In the genomic region with DNA sequence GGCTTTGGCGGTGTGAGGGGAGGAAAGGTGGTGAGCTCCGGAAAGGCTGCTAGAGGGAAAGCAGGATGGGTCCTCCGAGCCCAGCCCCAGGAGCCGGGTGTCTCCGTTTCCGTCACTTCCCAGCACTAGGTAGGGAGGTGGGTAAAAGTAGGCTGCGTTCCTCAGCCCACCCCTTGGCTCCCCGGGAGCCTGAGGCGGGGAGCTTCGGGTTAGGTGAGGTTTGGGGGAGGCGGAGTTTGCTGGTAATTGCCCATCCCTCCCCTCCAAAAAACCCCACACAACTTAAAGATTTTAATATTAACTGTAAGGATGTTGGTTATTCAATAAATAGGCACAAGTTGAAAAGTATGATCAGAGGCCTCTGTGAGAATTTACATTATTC, we compare ENCODE assay signal across 8 cellular contexts.
DNase-seq lines count a peak whose midpoint lies in the region; ATAC-seq and TF ChIP-seq lines count a peak whose summit lies in the region.

No MANE protein-coding gene starts in this region.

- peak overlapping the region; percentile 76 for H3K4me3 ChIP-seq in endocrine pancreas (ENCODE audit: control insufficient read depth, insufficient read depth, low read length)
- peak overlapping the region; percentile 97 for H3K4me3 ChIP-seq in parathyroid adenoma (ENCODE audit: low read depth, low read length)

- H3K36me3 ChIP-seq in KOPT-K1 (ENCODE audit: insufficient read depth, low read length) (peaks cover 19% of the 10 kb centered on the region), endocrine pancreas (ENCODE audit: control insufficient read depth, insufficient read depth, low read length) (no peaks in the 10 kb centered on the region), parathyroid adenoma (ENCODE audit: control insufficient read depth, insufficient read depth, low read length) (no peaks in the 10 kb centered on the region)

- DNase-seq in GM10266 (ENCODE audit: extremely low spot score) (peak; percentile 20), NCI-H2081 treated with DMSO at 0.1 percent for 48 hours (lab: John Stamatoyannopoulos, UW) (no peak), GOT3 (lab: John Stamatoyannopoulos, UW) (no peak), T1000 (lab: John Stamatoyannopoulos, UW) (no peak)

- peak overlapping the region; percentile 76 for H2AFZ ChIP-seq in parathyroid adenoma

- H3K4me1 ChIP-seq in endocrine pancreas (ENCODE audit: control insufficient read depth, insufficient read depth, low read length) (peaks cover 7% of the 10 kb centered on the region), parathyroid adenoma (peaks cover 2% of the 10 kb centered on the region)

- peak overlapping the region; percentile 91 for H3K4me2 ChIP-seq in parathyroid adenoma (ENCODE audit: low read length)

- H3K79me2 ChIP-seq in parathyroid adenoma: peaks cover 14% of the 10 kb centered on the region

- H3K9me3 ChIP-seq in KOPT-K1 (ENCODE audit: insufficient read depth, low read length, poor library complexity, severe bottlenecking) (no peaks in the 10 kb centered on the region), endocrine pancreas (ENCODE audit: control insufficient read depth, low read length) (no peaks in the 10 kb centered on the region), parathyroid adenoma (ENCODE audit: control insufficient read depth, low read length) (no peaks in the 10 kb centered on the region)

- H3K9ac ChIP-seq in endocrine pancreas (ENCODE audit: control insufficient read depth, insufficient read depth, low read length) (no peak overlapping the region), parathyroid adenoma (no peak overlapping the region)

- H3K27ac ChIP-seq in KOPT-K1 (ENCODE audit: low read depth, low read length, poor library complexity, severe bottlenecking) (peak overlapping the region; percentile 91), parathyroid adenoma (peak overlapping the region; percentile 89)

- TF ChIP-seq CTCF in GM10266 (IDR thresholded peaks at IDR 0.05; ENCODE audit: control insufficient read depth, insufficient read depth, low read depth, missing control alignments): no peak
- TF ChIP-seq CTCF in parathyroid adenoma (IDR thresholded peaks at IDR 0.05): no peak

- H3K27me3 ChIP-seq in endocrine pancreas (ENCODE audit: control insufficient read depth, insufficient read depth, low read length) (no peaks in the 10 kb centered on the region), parathyroid adenoma (ENCODE audit: control insufficient read depth, insufficient read depth, low read length) (no peaks in the 10 kb centered on the region)

- ATAC-seq in GM21619 (IDR thresholded peaks at IDR 0.05; ENCODE audit: unreplicated experiment): peak; percentile 22
